ENCODE assay signal across 8 cellular contexts in genomic region chr5:132963175-132964104, GRCh38. TPM values are rescaled to one million over a fixed set of nuclear protein-coding genes. Genes with fewer than 3 reads are reported as not detected.
A peak's percentile ranks its signal among the peaks of the same experiment; 100 is the strongest.
DNase-seq lines count a peak whose midpoint lies in the region; ATAC-seq lines count a peak whose summit lies in the region.

A gene with protein sequence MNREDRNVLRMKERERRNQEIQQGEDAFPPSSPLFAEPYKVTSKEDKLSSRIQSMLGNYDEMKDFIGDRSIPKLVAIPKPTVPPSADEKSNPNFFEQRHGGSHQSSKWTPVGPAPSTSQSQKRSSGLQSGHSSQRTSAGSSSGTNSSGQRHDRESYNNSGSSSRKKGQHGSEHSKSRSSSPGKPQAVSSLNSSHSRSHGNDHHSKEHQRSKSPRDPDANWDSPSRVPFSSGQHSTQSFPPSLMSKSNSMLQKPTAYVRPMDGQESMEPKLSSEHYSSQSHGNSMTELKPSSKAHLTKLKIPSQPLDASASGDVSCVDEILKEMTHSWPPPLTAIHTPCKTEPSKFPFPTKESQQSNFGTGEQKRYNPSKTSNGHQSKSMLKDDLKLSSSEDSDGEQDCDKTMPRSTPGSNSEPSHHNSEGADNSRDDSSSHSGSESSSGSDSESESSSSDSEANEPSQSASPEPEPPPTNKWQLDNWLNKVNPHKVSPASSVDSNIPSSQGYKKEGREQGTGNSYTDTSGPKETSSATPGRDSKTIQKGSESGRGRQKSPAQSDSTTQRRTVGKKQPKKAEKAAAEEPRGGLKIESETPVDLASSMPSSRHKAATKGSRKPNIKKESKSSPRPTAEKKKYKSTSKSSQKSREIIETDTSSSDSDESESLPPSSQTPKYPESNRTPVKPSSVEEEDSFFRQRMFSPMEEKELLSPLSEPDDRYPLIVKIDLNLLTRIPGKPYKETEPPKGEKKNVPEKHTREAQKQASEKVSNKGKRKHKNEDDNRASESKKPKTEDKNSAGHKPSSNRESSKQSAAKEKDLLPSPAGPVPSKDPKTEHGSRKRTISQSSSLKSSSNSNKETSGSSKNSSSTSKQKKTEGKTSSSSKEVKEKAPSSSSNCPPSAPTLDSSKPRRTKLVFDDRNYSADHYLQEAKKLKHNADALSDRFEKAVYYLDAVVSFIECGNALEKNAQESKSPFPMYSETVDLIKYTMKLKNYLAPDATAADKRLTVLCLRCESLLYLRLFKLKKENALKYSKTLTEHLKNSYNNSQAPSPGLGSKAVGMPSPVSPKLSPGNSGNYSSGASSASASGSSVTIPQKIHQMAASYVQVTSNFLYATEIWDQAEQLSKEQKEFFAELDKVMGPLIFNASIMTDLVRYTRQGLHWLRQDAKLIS (minus strand): TSS chr5:132963634. CDS start chr5:132937189, 26,445 bp downstream.

- DNase-seq in DMS 273 (lab: John Stamatoyannopoulos, UW; ENCODE audit: unreplicated experiment) (peak; percentile 98), OCI-M2 (lab: John Stamatoyannopoulos, UW; ENCODE audit: unreplicated experiment) (peak; percentile 55)
- peak; percentile 94 for DNase-seq in activated T-cell treated with anti-CD3 and anti-CD28 coated beads, Interleukin-2, amount 50 U/mL, for 24 hours
- DNase-seq in stimulated activated CD8-positive, alpha-beta memory T cell treated with anti-CD3 and anti-CD28 coated beads, Interleukin-7, amount 100 ng/mL, for 24 hours (ENCODE audit: low read depth) = peak; percentile 67

- H3K36me3 Mint-ChIP-seq in activated T-cell treated with anti-CD3 and anti-CD28 coated beads, Interleukin-2, amount 50 U/mL, for 24 hours (ENCODE audit: low read depth) = peaks cover 27% of the 10 kb centered on the region

- peaks cover 34% of the 10 kb centered on the region for H3K4me1 Mint-ChIP-seq in activated T-cell treated with anti-CD3 and anti-CD28 coated beads, Interleukin-2, amount 50 U/mL, for 24 hours (ENCODE audit: low read depth)

- ATAC-seq in GM21447 (IDR thresholded peaks at IDR 0.05; ENCODE audit: unreplicated experiment) = peak; percentile 91

- H3K4me3 ChIP-seq in HUES64 (ENCODE audit: low read length) = peak within 1 kb of the TSS; percentile 91
- peak within 1 kb of the TSS; percentile 72 to 86 for H3K4me3 ChIP-seq in esophagus (ENCODE audit: low read depth in 1 of 2, low read length in 2 of 2)
- peak within 1 kb of the TSS; percentile 65 to 99 for H3K4me3 ChIP-seq in muscle layer of colon (ENCODE audit: low read depth in 1 of 2, low read length in 2 of 2)

- WGBS in HUES64 = under 1% methylated on average over 98 of the region's 98 CpGs
- WGBS in esophagus, 2 donors = 0 to 1% methylated on average over 65 to 98 of the region's 98 CpGs

- H3K27ac ChIP-seq in HUES64 (ENCODE audit: low read depth, low read length) = peak within 1 kb of the TSS; percentile 93
- peak within 1 kb of the TSS; percentile 100 for H3K27ac ChIP-seq in esophagus (ENCODE audit: low read depth in 2 of 2, low read length in 1 of 2)
- H3K27ac ChIP-seq in muscle layer of colon (ENCODE audit: low read depth, low read length) = peak within 1 kb of the TSS; percentile 100

- H3K9me3 ChIP-seq in HUES64 (ENCODE audit: insufficient read depth, low read depth, low read length) = no peaks in the 10 kb centered on the region
- no peaks in the 10 kb centered on the region for H3K9me3 ChIP-seq in esophagus (ENCODE audit: control insufficient read depth in 2 of 2, insufficient read depth in 1 of 2, low read depth in 1 of 2, low read length in 1 of 2)
- H3K9me3 ChIP-seq in muscle layer of colon (ENCODE audit: low read length) = no peaks in the 10 kb centered on the region

- H3K9me3 Mint-ChIP-seq in activated T-cell treated with anti-CD3 and anti-CD28 coated beads, Interleukin-2, amount 50 U/mL, for 24 hours = no peaks in the 10 kb centered on the region

- no peaks in the 10 kb centered on the region for H3K27me3 ChIP-seq in HUES64 (ENCODE audit: insufficient read depth, low read length)
- H3K27me3 ChIP-seq in esophagus (ENCODE audit: control insufficient read depth in 1 of 2, insufficient read depth in 2 of 2, low read length in 2 of 2) = no peaks in the 10 kb centered on the region
- no peaks in the 10 kb centered on the region for H3K27me3 ChIP-seq in muscle layer of colon (ENCODE audit: control insufficient read depth in 1 of 2, insufficient read depth in 2 of 2, low read length in 2 of 2)

- H3K4me1 ChIP-seq in HUES64 (ENCODE audit: insufficient read depth, low read length) (no peaks in the 10 kb centered on the region), esophagus (ENCODE audit: control insufficient read depth in 2 of 2, insufficient read depth in 2 of 2, low read length in 1 of 2) (peaks cover 0 to 2% of the 10 kb centered on the region in 2 donors), muscle layer of colon (ENCODE audit: insufficient read depth, low read length) (peaks cover 26% of the 10 kb centered on the region)

- peak within 1 kb of the TSS; percentile 99 for H3K27ac Mint-ChIP-seq in activated T-cell treated with anti-CD3 and anti-CD28 coated beads, Interleukin-2, amount 50 U/mL, for 24 hours

- no peaks in the 10 kb centered on the region for H3K27me3 Mint-ChIP-seq in activated T-cell treated with anti-CD3 and anti-CD28 coated beads, Interleukin-2, amount 50 U/mL, for 24 hours

- H3K4me3 Mint-ChIP-seq in activated T-cell treated with anti-CD3 and anti-CD28 coated beads, Interleukin-2, amount 50 U/mL, for 24 hours = peak within 1 kb of the TSS; percentile 96

- H3K9ac ChIP-seq in HUES64 (ENCODE audit: low read depth, low read length) (peak within 1 kb of the TSS; percentile 97), muscle layer of colon (ENCODE audit: low read length) (peak within 1 kb of the TSS; percentile 89)

- H3K36me3 ChIP-seq in HUES64 (ENCODE audit: insufficient read depth, low read length) = peaks cover 5% of the 10 kb centered on the region; the same call in 1 of the 2 replicates
- no peaks in the 10 kb centered on the region for H3K36me3 ChIP-seq in esophagus (ENCODE audit: control insufficient read depth in 2 of 2, insufficient read depth in 2 of 2, low read length in 1 of 2)
- no peaks in the 10 kb centered on the region for H3K36me3 ChIP-seq in muscle layer of colon (ENCODE audit: insufficient read depth, low read length)

RNA-seq across cellular contexts. Expression of the gene that starts here (rescaled TPM):
- 31.4 TPM for polyA plus RNA-seq in HUES64 (2013, experiment 1 of 2)
- 33.2 TPM for polyA plus RNA-seq in HUES64 (2013, experiment 2 of 2)
- polyA plus RNA-seq in esophagus = 10 to 100 TPM; 10.4 to 12.6 TPM

Comparison
In these comparisons a context has a peak if more than half of its experiments do, and no peak if none do; other contexts are left out.
1. Peak in every context shown above with its lines: DNase-seq, ATAC-seq, H3K4me3 ChIP-seq and H3K27ac ChIP-seq.